18 cellular contexts compared by ENCODE assay signal in the genomic region with DNA sequence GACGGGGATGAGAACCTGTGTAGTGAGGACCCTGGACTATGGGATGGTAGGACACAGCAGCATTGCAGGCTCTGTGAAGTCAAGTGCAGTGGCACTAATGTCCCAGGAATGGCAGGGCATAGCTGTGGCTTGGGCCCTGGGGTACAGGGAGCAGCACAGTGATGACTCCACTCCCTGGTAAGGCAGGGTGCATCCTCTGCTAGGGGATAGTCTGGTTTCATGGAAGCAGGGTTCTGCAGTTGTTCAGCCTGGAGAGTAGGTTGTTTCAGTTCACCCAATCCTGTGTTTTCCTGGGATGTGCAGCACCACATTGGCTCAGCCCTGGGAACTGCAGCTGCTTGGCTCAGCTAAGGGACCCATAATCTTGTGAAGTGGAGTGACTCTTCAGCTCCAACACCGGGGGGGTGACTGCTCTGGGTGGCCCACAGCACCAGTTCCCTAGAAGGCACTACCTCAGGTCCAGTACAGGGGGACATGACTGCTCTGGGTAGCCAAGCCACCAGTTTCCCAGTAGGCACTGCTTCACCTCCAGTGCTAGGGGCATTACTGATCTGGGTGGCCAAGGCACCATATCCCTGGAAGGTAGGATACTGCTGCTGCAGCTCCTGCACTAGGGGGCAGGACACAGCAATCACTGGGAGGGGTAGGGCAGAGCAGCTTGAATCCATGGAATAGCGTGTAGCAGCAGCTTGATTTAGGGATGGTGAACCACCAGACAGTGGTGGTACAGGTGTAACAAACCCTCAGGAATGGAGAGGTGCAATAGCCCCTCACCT. TPM values are rescaled to one million over a fixed set of nuclear protein-coding genes. Genes with fewer than 3 reads are reported as not detected.
DNase-seq lines count a peak whose midpoint lies in the region; ATAC-seq and TF ChIP-seq lines count a peak whose summit lies in the region.
"Had no signal": no experiment of that assay in that cellular context is flagged by ENCODE, and none has a peak within 500 bp of the region (broad histone marks: within the 10 kb centered on the region; RNA-seq: fewer than 3 reads in every experiment).

No MANE protein-coding gene starts in this region.

- no peak for ATAC-seq in HG03135 (IDR thresholded peaks at IDR 0.05; ENCODE audit: unreplicated experiment)
- ATAC-seq: Right ventricle myocardium inferior had no signal

- no peaks in the 10 kb centered on the region for H4K20me1 ChIP-seq in PC-9 (ENCODE audit: insufficient read depth)

- H3K4me1 ChIP-seq in mesendoderm (ENCODE audit: control insufficient read depth, low read depth, low read length) (no peaks in the 10 kb centered on the region), adrenal gland (replicated peaks in 1 of 2) (no peaks in the 10 kb centered on the region), PC-9 (replicated peaks; ENCODE audit: insufficient read depth) (no peaks in the 10 kb centered on the region)

- WGBS in mesendoderm (ENCODE audit: extremely low coverage, insufficient coverage, low lambda C conversion rate) = no CpG with 5 or more reads among the region's 3 CpGs
- 77 to 79% (median 77%) methylated on average over 1 to 3 of the region's 3 CpGs for WGBS in adrenal gland, 4 donors

- no peak overlapping the region for H4K5ac ChIP-seq in mesendoderm (ENCODE audit: low read length)

- peak; percentile 5 for TF ChIP-seq CTCF in choroid plexus epithelial cell (conservative IDR thresholded peaks at IDR 0.05; ENCODE audit: low read depth, low read length)
- TF ChIP-seq CTCF in adrenal gland (IDR thresholded peaks at IDR 0.05) = no peak
- no peak for TF ChIP-seq CTCF in PC-9 (conservative IDR thresholded peaks at IDR 0.05)

- no peaks in the 10 kb centered on the region for H3K79me1 ChIP-seq in mesendoderm (ENCODE audit: low read length)

- H3K23ac ChIP-seq in mesendoderm (ENCODE audit: low read length) = no peak overlapping the region

- no peak overlapping the region for H3K27ac ChIP-seq in mesendoderm (ENCODE audit: low read depth, low read length)
- H3K27ac ChIP-seq in adrenal gland = no peak overlapping the region
- no peak overlapping the region for H3K27ac ChIP-seq in PC-9
- H3K27ac ChIP-seq: C4-2B had no signal

- BruUV-seq in PC-9 (replicated peaks; lab: Mats Ljungman, UMichigan) = no TSS peak

- H3K18ac ChIP-seq in mesendoderm (ENCODE audit: low read length) = no peak overlapping the region

- H3K9me2 ChIP-seq in PC-9 (ENCODE audit: insufficient read depth) = no peaks in the 10 kb centered on the region
- H3K9me2 ChIP-seq: SK-N-SH had no signal

- TF ChIP-seq POLR2A in adrenal gland (IDR thresholded peaks at IDR 0.05) = no peak

- no peak overlapping the region for H3K56ac ChIP-seq in mesendoderm (ENCODE audit: low read length)

- no peak overlapping the region for H3K4ac ChIP-seq in mesendoderm (ENCODE audit: low read depth, low read length)

- H3F3A ChIP-seq in PC-9 (ENCODE audit: insufficient read depth, low read depth) = no peaks in the 10 kb centered on the region; the same call in 1 of the 2 replicates

- H2BK5ac ChIP-seq in mesendoderm (ENCODE audit: low read length) = no peak overlapping the region

- intact Hi-C loops in adrenal gland (cut with DNase I) = no loop called here
- intact Hi-C loops in PC-9 (cut with micrococcal nuclease; ENCODE audit: unreplicated experiment) = no loop called here

- H2AFZ ChIP-seq in PC-9 = no peak overlapping the region

- H2BK15ac ChIP-seq in mesendoderm (replicated peaks; ENCODE audit: low read depth) = no peak overlapping the region

- CTCF ChIA-PET in PC-9 (lab: Charles Lee) = no interaction called here

- no peak overlapping the region for H2BK120ac ChIP-seq in mesendoderm (ENCODE audit: low read depth, low read length)

- no peak overlapping the region for H4K8ac ChIP-seq in mesendoderm (ENCODE audit: low read depth, low read length)

- H3K4me3 ChIP-seq in choroid plexus epithelial cell (ENCODE audit: low read depth, low read length) (no peak overlapping the region), mesendoderm (ENCODE audit: low read length) (no peak overlapping the region), adrenal gland (no peak overlapping the region), PC-9 (no peak overlapping the region)

- H3K9ac ChIP-seq in mesendoderm (ENCODE audit: low read length) = no peak overlapping the region
- H3K9ac ChIP-seq: SK-N-SH had no signal

- POLR2A ChIA-PET in PC-9 (lab: Charles Lee; ENCODE audit: unreplicated experiment) = no interaction called here

- H3K4me2 ChIP-seq in mesendoderm (ENCODE audit: low read length) (no peak overlapping the region), PC-9 (no peak overlapping the region)
- H3K4me2 ChIP-seq: SK-N-SH had no signal

- H3K36me3 ChIP-seq in mesendoderm (ENCODE audit: control insufficient read depth, insufficient read depth, low read length) = no peaks in the 10 kb centered on the region
- no peaks in the 10 kb centered on the region for H3K36me3 ChIP-seq in adrenal gland (replicated peaks in 1 of 2)
- H3K36me3 ChIP-seq in PC-9 (ENCODE audit: low read depth) = no peaks in the 10 kb centered on the region

- H3K79me2 ChIP-seq in mesendoderm (ENCODE audit: control insufficient read depth, insufficient read depth, low read length) = no peaks in the 10 kb centered on the region
- no peaks in the 10 kb centered on the region for H3K79me2 ChIP-seq in PC-9 (ENCODE audit: low read depth)

- no peak overlapping the region for H2AK5ac ChIP-seq in mesendoderm (ENCODE audit: low read length)

- H3K9me3 ChIP-seq in adrenal gland (replicated peaks in 1 of 3) = no peaks in the 10 kb centered on the region
- no peaks in the 10 kb centered on the region; the same call in 1 of the 2 replicates for H3K9me3 ChIP-seq in PC-9 (ENCODE audit: insufficient read depth, low read depth)

- DNase-seq in AG20443 (ENCODE audit: low spot score) (peak; percentile 14), NCI-H69 (lab: John Stamatoyannopoulos, UW) (peak; percentile 6), choroid plexus epithelial cell (ENCODE audit: low read depth) (no peak), mesendoderm (peak; percentile 26), amygdala (lab: John Stamatoyannopoulos, UW) (no peak), adrenal gland (no peak), PC-9 (no peak)
- DNase-seq: 8988T, COR-L47, DMS153, EL, HCEC 1CT, NCI-H1694, SK-N-SH had no signal

- H3K27me3 ChIP-seq in mesendoderm (ENCODE audit: insufficient read depth, low read length, poor library complexity) = no peaks in the 10 kb centered on the region
- peaks cover 4% of the 10 kb centered on the region for H3K27me3 ChIP-seq in adrenal gland
- H3K27me3 ChIP-seq in PC-9 (ENCODE audit: insufficient read depth, low read depth) = no peaks in the 10 kb centered on the region

RNA-seq across cellular contexts. Expression of gene C1orf185, which starts 15.3 kb away (rescaled TPM):
- not detected for polyA plus RNA-seq in mesendoderm (2013, experiment 1 of 2)
- not detected for polyA plus RNA-seq in mesendoderm (2013, experiment 2 of 2)
- total RNA-seq in adrenal gland = not detected
- not detected for polyA plus RNA-seq in adrenal gland
- total RNA-seq in PC-9 (2021) = not detected in 2 replicates
- total RNA-seq: HT-29, Right ventricle myocardium inferior had no signal
- polyA plus RNA-seq: SK-N-SH had no signal

Comparison
In these comparisons a context has a peak if more than half of its experiments do, and no peak if none do; other contexts are left out.
1. DNase-seq: peak in AG20443 (single experiment), NCI-H69 (single experiment) and mesendoderm (single experiment); none in choroid plexus epithelial cell (single experiment), amygdala (0 of 56), adrenal gland (0 of 7) and PC-9 (0 of 2).